In genomic region chr18:56240405-56240804, GRCh38 we compare ENCODE assay signal across 23 cellular contexts.
DNase-seq lines count a peak whose midpoint lies in the region; ATAC-seq, FAIRE-seq and TF ChIP-seq lines count a peak whose summit lies in the region.
"Had no signal": no experiment of that assay in that cellular context is flagged by ENCODE, and none has a peak within 500 bp of the region (broad histone marks: within the 10 kb centered on the region; RNA-seq: fewer than 3 reads in every experiment).

No MANE protein-coding gene starts in this region.

- H3K27ac ChIP-seq in astrocyte (ENCODE audit: low read depth, low read length) (no peak overlapping the region), foreskin keratinocyte (no peak overlapping the region)
- H3K27ac ChIP-seq: A549, HL-60, Peyer's patch had no signal

- TF ChIP-seq CTCF in AG10803 (conservative IDR thresholded peaks at IDR 0.05; ENCODE audit: low read length), result no peak
- TF ChIP-seq CTCF in HFF-Myc (IDR thresholded peaks at IDR 0.05; ENCODE audit: low read depth, low read length, missing control alignments), result no peak
- TF ChIP-seq CTCF in astrocyte (IDR thresholded peaks at IDR 0.05; ENCODE audit: insufficient read depth, low read depth, low read length), result no peak
- no peak for TF ChIP-seq CTCF in foreskin keratinocyte (conservative IDR thresholded peaks at IDR 0.05)
- TF ChIP-seq CTCF in GM20000 (IDR thresholded peaks at IDR 0.05; ENCODE audit: extremely low read depth, missing control alignments), result no peak
- no peak for TF ChIP-seq CTCF in type B pancreatic cell (conservative IDR thresholded peaks at IDR 0.05)

- H4K20me1 ChIP-seq in astrocyte (ENCODE audit: insufficient read depth, low read length), result no peaks in the 10 kb centered on the region

- no peak for FAIRE-seq in astrocyte (lab: Jason Lieb, UNC)
- FAIRE-seq: A549, G401.6, GM12878, H1 had no signal

- peaks cover 5% of the 10 kb centered on the region for H3K9me3 Mint-ChIP-seq in astrocyte (ENCODE audit: unreplicated experiment)
- peaks cover 6% of the 10 kb centered on the region for H3K9me3 Mint-ChIP-seq in activated T-helper 17 cell treated with anti-CD3 and anti-CD28 coated beads, Interleukin-2, amount 50 U/mL, for 72 hours
- H3K9me3 Mint-ChIP-seq in type B pancreatic cell, result no peaks in the 10 kb centered on the region

- no peak overlapping the region for H3K4me3 Mint-ChIP-seq in astrocyte (ENCODE audit: unreplicated experiment)
- H3K4me3 Mint-ChIP-seq in activated T-helper 17 cell treated with anti-CD3 and anti-CD28 coated beads, Interleukin-2, amount 50 U/mL, for 72 hours, result no peak overlapping the region
- H3K4me3 Mint-ChIP-seq in type B pancreatic cell, result no peak overlapping the region
- H3K4me3 Mint-ChIP-seq: CD4-positive, alpha-beta memory T cell had no signal

- H2AFZ ChIP-seq in astrocyte (ENCODE audit: low read depth, low read length), result no peak overlapping the region

- DNase-seq in AG10803 (ENCODE audit: low read depth), result peak; percentile 33
- DNase-seq in HFF-Myc (ENCODE audit: extremely low read depth, low read depth), result peak; percentile 43
- DNase-seq in astrocyte (ENCODE audit: low read depth), result peak; percentile 68
- peak; percentile 18 to 50 for DNase-seq in foreskin keratinocyte
- no peak for DNase-seq in GM20000 (ENCODE audit: low spot score)
- DNase-seq in type B pancreatic cell (ENCODE audit: extremely low spot score, unreplicated experiment), result no peak
- DNase-seq: Calu3; CD4-positive, alpha-beta memory T cell; NCI-H1105 treated with DMSO at 0.1 percent for 48 hours; NCI-H1694 treated with DMSO at 0.1 percent for 48 hours; NCI-H2107; NCI-H2227 treated with DMSO at 0.1 percent for 48 hours; NCI-H524 treated with DMSO at 0.1 percent for 48 hours; Peyer's patch; SHP77 had no signal

- H3K27me3 Mint-ChIP-seq in astrocyte (ENCODE audit: low read depth, unreplicated experiment) (no peaks in the 10 kb centered on the region), type B pancreatic cell (no peaks in the 10 kb centered on the region)
- H3K27me3 Mint-ChIP-seq in activated T-helper 17 cell treated with anti-CD3 and anti-CD28 coated beads, Interleukin-2, amount 50 U/mL, for 72 hours, result peaks cover 4% of the 10 kb centered on the region
- H3K27me3 Mint-ChIP-seq: CD4-positive, alpha-beta memory T cell had no signal

- no peaks in the 10 kb centered on the region for H3K36me3 Mint-ChIP-seq in astrocyte (ENCODE audit: low read depth, unreplicated experiment)
- H3K36me3 Mint-ChIP-seq in activated T-helper 17 cell treated with anti-CD3 and anti-CD28 coated beads, Interleukin-2, amount 50 U/mL, for 72 hours (ENCODE audit: low read depth), result no peaks in the 10 kb centered on the region
- no peaks in the 10 kb centered on the region for H3K36me3 Mint-ChIP-seq in type B pancreatic cell
- H3K36me3 Mint-ChIP-seq: CD4-positive, alpha-beta memory T cell had no signal

- no peak for ATAC-seq in foreskin keratinocyte
- no peak for ATAC-seq in HG02678 (IDR thresholded peaks at IDR 0.05; ENCODE audit: unreplicated experiment)
- ATAC-seq in activated T-helper 17 cell treated with anti-CD3 and anti-CD28 coated beads, Interleukin-2, amount 50 U/mL, for 72 hours (replicated peaks), result no peak
- ATAC-seq: A549, GM12878, SK-N-SH treated with all-trans-retinoic acid at 6 μM for 48 hours had no signal

- H3K4me3 ChIP-seq in AG10803 (ENCODE audit: low read length) (no peak overlapping the region), HFF-Myc (replicated peaks; ENCODE audit: low read depth, low read length) (no peak overlapping the region), astrocyte (ENCODE audit: insufficient read depth, low read depth, low read length) (no peak overlapping the region)
- H3K4me3 ChIP-seq: A549, GM12878, Peyer's patch had no signal

- H3K9ac ChIP-seq in astrocyte (ENCODE audit: low read length), result no peak overlapping the region

- H3K36me3 ChIP-seq in astrocyte (ENCODE audit: insufficient read depth, low read length), result no peaks in the 10 kb centered on the region
- H3K36me3 ChIP-seq: Peyer's patch had no signal

- no peaks in the 10 kb centered on the region for H3K27me3 ChIP-seq in astrocyte (ENCODE audit: insufficient read depth, low read length)
- H3K27me3 ChIP-seq in foreskin keratinocyte, result no peaks in the 10 kb centered on the region
- H3K27me3 ChIP-seq: Peyer's patch had no signal

- H3K4me1 ChIP-seq in astrocyte (ENCODE audit: insufficient read depth, low read length) (no peaks in the 10 kb centered on the region), foreskin keratinocyte (no peaks in the 10 kb centered on the region)
- H3K4me1 ChIP-seq: A549 had no signal

- H3K4me1 Mint-ChIP-seq in astrocyte (ENCODE audit: low read depth, unreplicated experiment), result peaks cover 9% of the 10 kb centered on the region
- no peaks in the 10 kb centered on the region for H3K4me1 Mint-ChIP-seq in activated T-helper 17 cell treated with anti-CD3 and anti-CD28 coated beads, Interleukin-2, amount 50 U/mL, for 72 hours
- H3K4me1 Mint-ChIP-seq in type B pancreatic cell (ENCODE audit: unreplicated experiment), result peaks cover 6% of the 10 kb centered on the region
- H3K4me1 Mint-ChIP-seq: CD4-positive, alpha-beta memory T cell had no signal

- no peaks in the 10 kb centered on the region for H3K9me3 ChIP-seq in astrocyte (ENCODE audit: insufficient read depth, low read depth, low read length)
- H3K9me3 ChIP-seq: A549, Peyer's patch had no signal

- peak overlapping the region; percentile 1 for H3K4me2 ChIP-seq in astrocyte (ENCODE audit: low read length)
- H3K4me2 ChIP-seq: A549 had no signal

- H3K79me2 ChIP-seq in astrocyte (ENCODE audit: insufficient read depth, low read length), result no peaks in the 10 kb centered on the region

- H3K27ac Mint-ChIP-seq in astrocyte (ENCODE audit: unreplicated experiment) (no peak overlapping the region), type B pancreatic cell (no peak overlapping the region)
- H3K27ac Mint-ChIP-seq in activated T-helper 17 cell treated with anti-CD3 and anti-CD28 coated beads, Interleukin-2, amount 50 U/mL, for 72 hours, result no peak overlapping the region
- H3K27ac Mint-ChIP-seq: CD4-positive, alpha-beta memory T cell had no signal

Comparison
In these comparisons a context has a peak if more than half of its experiments do, and no peak if none do; other contexts are left out.
1. DNase-seq: peak in AG10803 (single experiment), HFF-Myc (single experiment), astrocyte (single experiment) and foreskin keratinocyte (2 of 2); none in GM20000 (single experiment) and type B pancreatic cell (single experiment).